ENCODE assay signal across 7 cellular contexts in genomic region chr9:14277202-14277601, GRCh38. TPM values are rescaled to one million over a fixed set of nuclear protein-coding genes. Genes with fewer than 3 reads are reported as not detected.
DNase-seq lines count a peak whose midpoint lies in the region; ATAC-seq and TF ChIP-seq lines count a peak whose summit lies in the region.

No MANE protein-coding gene starts in this region.

- ATAC-seq in heart right ventricle, result peak; percentile 17 to 54 (median 38)

- TF ChIP-seq EP300 in suprapubic skin (IDR thresholded peaks at IDR 0.05), result no peak

- TF ChIP-seq POLR2A in suprapubic skin (IDR thresholded peaks at IDR 0.05), result no peak

- H3K4me1 ChIP-seq in heart right ventricle (peaks cover 10 to 99% (median 90%) of the 10 kb centered on the region in 9 donors), suprapubic skin (peaks cover 65% of the 10 kb centered on the region)

- no peaks in the 10 kb centered on the region for H3K36me3 ChIP-seq in heart right ventricle
- H3K36me3 ChIP-seq in suprapubic skin, result no peaks in the 10 kb centered on the region

- TF ChIP-seq CTCF in astrocyte of the spinal cord (IDR thresholded peaks at IDR 0.05; ENCODE audit: low read depth, low read length) (no peak), heart right ventricle (IDR thresholded peaks at IDR 0.05) (no peak), suprapubic skin (IDR thresholded peaks at IDR 0.05) (no peak)

- H3K4me3 ChIP-seq in astrocyte of the spinal cord (ENCODE audit: low read depth, low read length), result no peak overlapping the region
- H3K4me3 ChIP-seq in heart right ventricle, result peak overlapping the region in 2 of 10 donors; percentile 5 to 12
- H3K4me3 ChIP-seq in suprapubic skin, result no peak overlapping the region

- H3K27ac ChIP-seq in heart right ventricle, result peak overlapping the region in 9 of 10 donors; percentile 5 to 84 (median 55)
- H3K27ac ChIP-seq in suprapubic skin, result peak overlapping the region; percentile 48

- DNase-seq in LHCN-M2 (ENCODE audit: low read depth), result peak; percentile 85
- peak; percentile 64 for DNase-seq in astrocyte of the spinal cord (ENCODE audit: low read depth, low spot score)
- no peak for DNase-seq in heart right ventricle
- DNase-seq in suprapubic skin (ENCODE audit: low spot score in 2 of 2), result no peak
- no peak for DNase-seq in NCI-H345 (lab: John Stamatoyannopoulos, UW)
- DNase-seq in GM19240 (ENCODE audit: insufficient read length, low spot score), result no peak
- DNase-seq in activated gamma-delta T cell (lab: John Stamatoyannopoulos, UW), result no peak

- H3K27me3 ChIP-seq in heart right ventricle (no peaks in the 10 kb centered on the region), suprapubic skin (no peaks in the 10 kb centered on the region)

- H3K9me3 ChIP-seq in heart right ventricle, result no peaks in the 10 kb centered on the region
- H3K9me3 ChIP-seq in suprapubic skin, result no peaks in the 10 kb centered on the region

- in situ Hi-C loops in astrocyte of the spinal cord (cut with HindIII; ENCODE audit: low sequenced_read_pairs), result no loop called here

- WGBS in heart right ventricle, 2 donors, result 8 to 10% methylated on average over 8 of the region's 8 CpGs
- 14% methylated on average over 8 of the region's 8 CpGs for WGBS in suprapubic skin

- intact Hi-C loops in heart right ventricle (cut with DNase I), result loop anchor here in 1 of 10 donors (5.0 kb wide), 1 partner anchor 35 kb away; the partner anchor contains the start of gene NFIB

RNA-seq across cellular contexts. Expression of gene NFIB, which starts 36.7 kb away (rescaled TPM):
- total RNA-seq in LHCN-M2 (2014; rRNA removed) (9.0 and 13.0 TPM in 2 replicates), heart right ventricle (100 to 1,000 TPM in 9 of 10 donors, 10 to 100 TPM in 1; 96.8 to 145 (median 126) TPM), suprapubic skin (100 to 1,000 TPM in 2 of 4 donors, 10 to 100 TPM in 2; 90.4 to 204 (median 112) TPM)
- polyA plus RNA-seq in LHCN-M2 (2012), result 2.9 TPM
- 10 to 100 TPM; 16.7 to 37.2 TPM for polyA plus RNA-seq in heart right ventricle

Comparison
In these comparisons a context has a peak if more than half of its experiments do, and no peak if none do; other contexts are left out.
1. DNase-seq: peak in LHCN-M2 (single experiment) and astrocyte of the spinal cord (single experiment); none in heart right ventricle (0 of 2), suprapubic skin (0 of 2), NCI-H345 (single experiment), GM19240 (single experiment) and activated gamma-delta T cell (single experiment).